ENCODE assay signal across 34 cellular contexts in genomic region chr13:58682616-58683015, GRCh38.
"Had no signal": no experiment of that assay in that cellular context is flagged by ENCODE, and none has a peak within 500 bp of the region (broad histone marks: within the 10 kb centered on the region; RNA-seq: fewer than 3 reads in every experiment).

No MANE protein-coding gene starts in this region.

- DNase-seq: Karpas-422, Kasumi-1, MG63, MM.1S, MV-4-11, NCI-H1048, NCI-H1092, NCI-H1092 treated with DMSO at 0.1 percent for 48 hours, NCI-H1105, NCI-H1105 treated with DMSO at 0.1 percent for 48 hours, NCI-H1417 treated with DMSO at 0.1 percent for 48 hours, NCI-H1436, NCI-H1436 treated with DMSO at 0.1 percent for 48 hours, NCI-H146, NCI-H1694, NCI-H1694 treated with DMSO at 0.1 percent for 48 hours, NCI-H187, NCI-H187 treated with DMSO at 0.1 percent for 48 hours, NCI-H1930, NCI-H2029, NCI-H2029 treated with DMSO at 0.1 percent for 48 hours, NCI-H2081, NCI-H2081 treated with DMSO at 0.1 percent for 48 hours, NCI-H2107, NCI-H2171, NCI-H2171 treated with DMSO at 0.1 percent for 48 hours, NCI-H2227 treated with DMSO at 0.1 percent for 48 hours, NCI-H226, NCI-H345, NCI-H446, NCI-H446 treated with DMSO at 0.1 percent for 48 hours, NCI-H510A, NCI-H510A treated with DMSO at 0.1 percent for 48 hours, NCI-H524 had no signal

- H3K9me3 ChIP-seq: MG63 had no signal

- H3K4me3 ChIP-seq: MG63 had no signal

- H3K36me3 ChIP-seq: MG63 had no signal

- H3K27me3 ChIP-seq: MG63 had no signal
